ENCODE assay signal across 14 cellular contexts in the genomic region with DNA sequence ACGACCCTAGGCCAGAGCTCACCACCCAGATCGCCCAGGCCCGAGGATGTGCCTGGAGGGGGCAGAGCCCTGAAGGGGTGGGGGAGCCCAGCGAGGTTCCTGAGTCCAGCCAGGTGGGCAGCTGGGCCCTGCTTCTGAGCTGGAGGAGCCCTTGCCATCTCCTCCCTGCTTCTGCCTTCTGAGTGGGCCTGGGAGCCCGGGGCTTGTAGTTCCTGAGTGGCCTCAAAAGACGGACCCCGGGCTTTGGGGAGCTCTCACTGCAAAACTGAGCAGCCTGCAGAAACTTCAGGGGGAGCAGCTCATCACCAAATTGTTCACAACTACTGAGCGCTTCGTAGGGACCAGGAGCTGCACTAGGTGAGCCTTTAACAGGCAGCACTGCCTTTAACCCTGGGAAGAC.
DNase-seq lines count a peak whose midpoint lies in the region; ATAC-seq, FAIRE-seq and TF ChIP-seq lines count a peak whose summit lies in the region.
"Had no signal": no experiment of that assay in that cellular context is flagged by ENCODE, and none has a peak within 500 bp of the region (broad histone marks: within the 10 kb centered on the region; RNA-seq: fewer than 3 reads in every experiment).

No MANE protein-coding gene starts in this region.

- no peak for TF ChIP-seq EP300 in stomach (IDR thresholded peaks at IDR 0.05)

- peaks cover 69% of the 10 kb centered on the region for H3K4me1 Mint-ChIP-seq in CD8-positive, alpha-beta T cell (ENCODE audit: low read depth)
- peaks cover 36% of the 10 kb centered on the region for H3K4me1 Mint-ChIP-seq in T-helper 17 cell
- peaks cover 83% of the 10 kb centered on the region for H3K4me1 Mint-ChIP-seq in stimulated activated naive CD8-positive, alpha-beta T cell treated with anti-CD3 and anti-CD28 coated beads, Interleukin-15, amount 100 ng/mL, for 72 hours

- H3K4me3 Mint-ChIP-seq in CD8-positive, alpha-beta T cell: peak overlapping the region; percentile 81
- peak overlapping the region; percentile 78 for H3K4me3 Mint-ChIP-seq in T-helper 17 cell
- no peak overlapping the region for H3K4me3 Mint-ChIP-seq in stimulated activated naive CD8-positive, alpha-beta T cell treated with anti-CD3 and anti-CD28 coated beads, Interleukin-15, amount 100 ng/mL, for 72 hours

- no peak for DNase-seq in CD8-positive, alpha-beta T cell
- DNase-seq in T-helper 17 cell (no peak), kidney (peak; percentile 70), stomach (no peak), GM20000 (ENCODE audit: low spot score) (no peak), SKM-1 (lab: John Stamatoyannopoulos, UW; ENCODE audit: unreplicated experiment) (no peak)
- DNase-seq in stimulated activated naive CD8-positive, alpha-beta T cell treated with anti-CD3 and anti-CD28 coated beads, Interleukin-15, amount 100 ng/mL, for 72 hours: no peak
- DNase-seq: activated naive CD4-positive, alpha-beta T cell treated with anti-CD3 and anti-CD28 coated beads, Interleukin-2, amount 50 U/mL, for 16 hours; mesendoderm; NCI-H1436 treated with DMSO at 0.1 percent for 48 hours; NCI-H446 treated with DMSO at 0.1 percent for 48 hours; PC-9 had no signal

- H3K9ac ChIP-seq in kidney (ENCODE audit: low read length in 2 of 2): peak overlapping the region in 1 of 2 donors; percentile 24
- H3K9ac ChIP-seq: KMS-11 had no signal

- no peak for FAIRE-seq in kidney (lab: Jason Lieb, UNC)
- FAIRE-seq: colon had no signal

- H3K9me3 Mint-ChIP-seq in CD8-positive, alpha-beta T cell: no peaks in the 10 kb centered on the region
- H3K9me3 Mint-ChIP-seq in stimulated activated naive CD8-positive, alpha-beta T cell treated with anti-CD3 and anti-CD28 coated beads, Interleukin-15, amount 100 ng/mL, for 72 hours: peaks cover 0 to 6% of the 10 kb centered on the region in 2 donors

- 76 to 85% (median 84%) methylated on average over 7 to 9 of the region's 9 CpGs for WGBS in stomach, 5 donors

- no peak overlapping the region for H3K27ac ChIP-seq in CD8-positive, alpha-beta T cell (ENCODE audit: low read depth, low read length)
- H3K27ac ChIP-seq in kidney (ENCODE audit: low read depth in 2 of 2, low read length in 2 of 2) (peak overlapping the region in 1 of 2 donors; percentile 90), stomach (peak overlapping the region in 4 of 5 donors; percentile 46 to 86 (median 80))
- H3K27ac ChIP-seq: KMS-11 had no signal

- H3K27me3 Mint-ChIP-seq in CD8-positive, alpha-beta T cell (ENCODE audit: low read depth): no peaks in the 10 kb centered on the region
- no peaks in the 10 kb centered on the region for H3K27me3 Mint-ChIP-seq in T-helper 17 cell
- H3K27me3 Mint-ChIP-seq in stimulated activated naive CD8-positive, alpha-beta T cell treated with anti-CD3 and anti-CD28 coated beads, Interleukin-15, amount 100 ng/mL, for 72 hours: no peaks in the 10 kb centered on the region

- CTCF ChIA-PET in CD8-positive, alpha-beta T cell (lab: Charles Lee): interaction anchor here (0.7 to 5.3 kb wide), 6 partner anchors 11 to 418 kb away, joined by 3 to 26 read pairs (median 3); no protein-coding TSS in a partner anchor

- no peaks in the 10 kb centered on the region for H3K36me3 ChIP-seq in CD8-positive, alpha-beta T cell (ENCODE audit: insufficient read depth, low read length)
- H3K36me3 ChIP-seq in kidney (ENCODE audit: control insufficient read depth in 1 of 2, insufficient read depth in 2 of 2, low read length in 2 of 2): peaks cover 8 to 22% of the 10 kb centered on the region in 2 donors
- H3K36me3 ChIP-seq in stomach: peaks cover 10 to 48% (median 44%) of the 10 kb centered on the region in 4 donors

- H3K27ac Mint-ChIP-seq in CD8-positive, alpha-beta T cell: peak overlapping the region; percentile 75
- peak overlapping the region; percentile 77 for H3K27ac Mint-ChIP-seq in T-helper 17 cell
- no peak overlapping the region for H3K27ac Mint-ChIP-seq in stimulated activated naive CD8-positive, alpha-beta T cell treated with anti-CD3 and anti-CD28 coated beads, Interleukin-15, amount 100 ng/mL, for 72 hours

- no peak for ATAC-seq in CD8-positive, alpha-beta T cell
- no peak for ATAC-seq in T-helper 17 cell
- no peak for ATAC-seq in stimulated activated naive CD8-positive, alpha-beta T cell treated with anti-CD3 and anti-CD28 coated beads, Interleukin-15, amount 100 ng/mL, for 72 hours

- peaks cover 12% of the 10 kb centered on the region for H3K36me3 Mint-ChIP-seq in CD8-positive, alpha-beta T cell
- peaks cover 4% of the 10 kb centered on the region for H3K36me3 Mint-ChIP-seq in T-helper 17 cell (ENCODE audit: low read depth)

- no peak overlapping the region for H3K4me3 ChIP-seq in CD8-positive, alpha-beta T cell (ENCODE audit: low read depth, low read length)
- H3K4me3 ChIP-seq in kidney (ENCODE audit: low read length in 2 of 2) (no peak overlapping the region), stomach (no peak overlapping the region)
- H3K4me3 ChIP-seq: PC-9 had no signal

- intact Hi-C loops in CD8-positive, alpha-beta T cell (cut with DNase I, micrococcal nuclease): loop anchor here (5.0 kb wide), 2 partner anchors 152 to 483 kb away; a partner anchor contains a TSS
- intact Hi-C loops in kidney (cut with DNase I) (no loop called here), stomach (cut with DNase I; ENCODE audit: low total_unique reads) (no loop called here)

- TF ChIP-seq CTCF in CD8-positive, alpha-beta T cell (IDR thresholded peaks at IDR 0.05): no peak
- TF ChIP-seq CTCF in kidney (IDR thresholded peaks at IDR 0.05; ENCODE audit: borderline replicate concordance, extremely low read depth, insufficient read depth): no peak
- TF ChIP-seq CTCF in stomach (IDR thresholded peaks at IDR 0.05): no peak
- no peak for TF ChIP-seq CTCF in GM20000 (IDR thresholded peaks at IDR 0.05; ENCODE audit: extremely low read depth, missing control alignments)

- POLR2A ChIA-PET in CD8-positive, alpha-beta T cell (lab: Charles Lee): interaction anchor here (3.5 kb wide), 1 partner anchor 10 kb away, joined by 20 read pairs; no protein-coding TSS in a partner anchor

- no peak for TF ChIP-seq POLR2A in stomach (IDR thresholded peaks at IDR 0.05)

- no peaks in the 10 kb centered on the region for H3K9me3 ChIP-seq in CD8-positive, alpha-beta T cell (ENCODE audit: low read length)
- no peaks in the 10 kb centered on the region for H3K9me3 ChIP-seq in T-helper 17 cell (ENCODE audit: control insufficient read depth, low read length, poor library complexity, severe bottlenecking)
- H3K9me3 ChIP-seq in kidney (ENCODE audit: control insufficient read depth in 1 of 2, low read length in 2 of 2): no peaks in the 10 kb centered on the region
- H3K9me3 ChIP-seq in stomach: no peaks in the 10 kb centered on the region

- H3K4me1 ChIP-seq in CD8-positive, alpha-beta T cell (ENCODE audit: insufficient read depth, low read length): peaks cover 77% of the 10 kb centered on the region
- peaks cover 26 to 30% of the 10 kb centered on the region in 2 donors for H3K4me1 ChIP-seq in kidney (ENCODE audit: control insufficient read depth in 1 of 2, insufficient read depth in 1 of 2, low read depth in 1 of 2, low read length in 2 of 2)
- peaks cover 51 to 85% (median 59%) of the 10 kb centered on the region in 4 donors for H3K4me1 ChIP-seq in stomach

- no peaks in the 10 kb centered on the region for H3K27me3 ChIP-seq in CD8-positive, alpha-beta T cell (ENCODE audit: insufficient read depth, low read length)
- H3K27me3 ChIP-seq in stomach: no peaks in the 10 kb centered on the region

Comparison
In these comparisons a context has a peak if more than half of its experiments do, and no peak if none do; other contexts are left out.
1. H3K27ac Mint-ChIP-seq: peak in CD8-positive, alpha-beta T cell (single experiment) and T-helper 17 cell (single experiment); none in stimulated activated naive CD8-positive, alpha-beta T cell treated with anti-CD3 and anti-CD28 coated beads, Interleukin-15, amount 100 ng/mL, for 72 hours (0 of 2).
2. H3K4me3 Mint-ChIP-seq: peak in CD8-positive, alpha-beta T cell (single experiment) and T-helper 17 cell (single experiment); none in stimulated activated naive CD8-positive, alpha-beta T cell treated with anti-CD3 and anti-CD28 coated beads, Interleukin-15, amount 100 ng/mL, for 72 hours (0 of 2).
3. intact Hi-C loops: an anchor here in CD8-positive, alpha-beta T cell (5.0 kb wide); none called in kidney and stomach.